Comparison of ENCODE assay signal across 9 cellular contexts in the genomic region with DNA sequence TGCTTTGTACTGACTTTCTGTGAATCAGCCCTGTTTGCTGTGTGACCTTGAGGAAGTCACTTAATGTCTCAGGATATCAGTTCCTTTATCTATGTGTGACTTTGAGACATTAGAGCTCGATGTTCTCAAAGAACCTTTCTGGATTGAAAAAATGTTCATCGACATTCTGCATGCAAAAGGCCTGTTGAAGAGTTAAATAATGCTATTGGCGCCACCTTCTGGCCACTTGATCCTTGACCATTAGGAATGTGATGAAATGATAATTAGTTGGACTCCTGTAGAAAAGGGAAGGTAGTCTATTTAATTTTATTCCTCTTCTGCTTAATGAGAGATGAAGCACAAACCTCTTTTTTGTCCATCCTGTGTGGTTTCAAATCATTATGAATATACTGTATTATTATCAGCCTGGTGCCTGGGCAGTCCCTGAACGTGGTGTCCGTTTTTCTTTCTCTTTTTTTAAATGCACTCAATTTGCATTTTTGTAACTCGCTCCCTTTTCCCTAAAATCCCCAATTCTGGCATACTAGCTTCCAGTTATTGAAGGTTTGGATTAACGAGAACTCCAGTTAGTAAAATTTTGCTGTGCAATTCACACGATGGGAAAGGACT. TPM values are rescaled to one million over a fixed set of nuclear protein-coding genes. Genes with fewer than 3 reads are reported as not detected.
DNase-seq lines count a peak whose midpoint lies in the region; ATAC-seq and TF ChIP-seq lines count a peak whose summit lies in the region.
"Had no signal": no experiment of that assay in that cellular context is flagged by ENCODE, and none has a peak within 500 bp of the region (broad histone marks: within the 10 kb centered on the region; RNA-seq: fewer than 3 reads in every experiment).

No MANE protein-coding gene starts in this region.

- no peaks in the 10 kb centered on the region for H3K4me1 ChIP-seq in gastroesophageal sphincter
- H3K4me1 ChIP-seq: SJSA1 had no signal

- DNase-seq in COLO829 (ENCODE audit: low spot score) (peak; percentile 78), HK-2 (ENCODE audit: unreplicated experiment) (peak; percentile 38), NCI-H82 (lab: John Stamatoyannopoulos, UW) (peak; percentile 84), activated T-cell treated with anti-CD3 and anti-CD28 coated beads for 48 hours (ENCODE audit: low read depth) (peak; percentile 23), posterior cingulate gyrus (peak in 6 of 10 donors; percentile 46 to 78 (median 62))

- no peaks in the 10 kb centered on the region for H3K36me3 ChIP-seq in gastroesophageal sphincter
- H3K36me3 ChIP-seq: SJSA1 had no signal

- no peak overlapping the region for H3K27ac ChIP-seq in gastroesophageal sphincter
- H3K27ac ChIP-seq: SJSA1 had no signal

- WGBS in gastroesophageal sphincter (ENCODE audit: low coverage in 1 of 2), 2 donors, result 38 to 42% methylated on average over 7 to 8 of the region's 8 CpGs

- H3K4me3 ChIP-seq in gastroesophageal sphincter, result no peak overlapping the region
- H3K4me3 ChIP-seq: SJSA1 had no signal

- no peak for ATAC-seq in gastroesophageal sphincter
- ATAC-seq in GM18867 (IDR thresholded peaks at IDR 0.05; ENCODE audit: unreplicated experiment), result no peak
- ATAC-seq in GM18511 (IDR thresholded peaks at IDR 0.05; ENCODE audit: unreplicated experiment), result no peak

- TF ChIP-seq POLR2A in gastroesophageal sphincter (IDR thresholded peaks at IDR 0.05), result no peak

- peaks cover 13% of the 10 kb centered on the region for H3K27me3 ChIP-seq in gastroesophageal sphincter

- H3K9me3 ChIP-seq in gastroesophageal sphincter, result no peaks in the 10 kb centered on the region
- H3K9me3 ChIP-seq: SJSA1 had no signal

- intact Hi-C loops in posterior cingulate gyrus (cut with DNase I), result loop anchor here (10.0 kb wide), 1 partner anchor 318 kb away; no protein-coding TSS in a partner anchor

- TF ChIP-seq CTCF in gastroesophageal sphincter (IDR thresholded peaks at IDR 0.05), result peak; percentile 52 to 64 (median 58)

- TF ChIP-seq EP300 in gastroesophageal sphincter (IDR thresholded peaks at IDR 0.05), result no peak

RNA-seq across cellular contexts. Expression of a gene that starts 20.7 kb away (rescaled TPM):
- 1 to 10 TPM in 1 of 4 donors, not detected in 3; 1.1 TPM for total RNA-seq in gastroesophageal sphincter
- total RNA-seq: SJSA1 had no signal

RNA-seq across cellular contexts. Expression of a gene that starts 54.2 kb away (rescaled TPM):
- total RNA-seq in gastroesophageal sphincter, result 100 to 1,000 TPM in 3 of 4 donors, 10 to 100 TPM in 1; 81.0 to 213 (median 125) TPM

Comparison
In these comparisons a context has a peak if more than half of its experiments do, and no peak if none do; other contexts are left out.
1. DNase-seq: peak in every context shown above with its lines; median percentile 84 in NCI-H82; 78 in COLO829; 62 in posterior cingulate gyrus; 38 in HK-2; 23 in activated T-cell treated with anti-CD3 and anti-CD28 coated beads for 48 hours.